11 cellular contexts compared by ENCODE assay signal in the genomic region with DNA sequence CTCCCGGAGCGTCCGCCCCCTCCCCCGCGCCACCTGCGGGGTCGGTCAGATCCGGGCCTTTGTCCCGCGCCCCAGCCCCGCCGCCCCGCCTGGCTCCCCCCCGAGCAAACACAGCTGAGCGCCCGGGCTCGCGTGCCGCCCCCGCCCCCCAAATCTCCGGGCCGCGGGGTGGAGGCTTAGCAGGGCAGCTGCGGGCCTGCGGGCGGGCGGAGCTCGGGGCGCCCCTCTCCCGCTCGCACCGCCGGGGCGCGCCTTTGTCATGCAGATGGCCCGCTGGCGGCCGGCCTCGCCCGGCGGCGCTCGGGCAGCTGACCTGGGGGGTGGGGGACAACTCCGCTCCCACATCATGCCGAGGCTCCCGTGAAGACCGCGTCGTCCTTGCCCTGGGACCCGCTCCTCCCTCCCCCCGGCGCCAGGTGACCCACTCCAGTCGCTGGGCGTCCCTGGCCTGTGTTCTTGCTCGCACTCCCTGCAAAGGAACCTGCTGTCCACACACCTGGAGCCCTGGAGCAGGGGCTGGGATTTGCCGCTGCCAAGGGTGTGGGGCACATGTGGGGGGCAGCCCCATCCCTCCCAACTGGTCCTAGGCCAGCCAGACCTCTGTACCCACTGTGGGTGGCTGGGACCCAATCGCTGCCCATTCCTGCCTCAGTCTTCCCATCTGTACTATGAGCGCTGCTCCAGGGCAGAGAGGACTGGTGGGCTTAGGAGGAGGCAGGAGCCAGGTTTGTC. TPM values are rescaled to one million over a fixed set of nuclear protein-coding genes. Genes with fewer than 3 reads are reported as not detected.
A peak's percentile ranks its signal among the peaks of the same experiment; 100 is the strongest.
DNase-seq lines count a peak whose midpoint lies in the region; ATAC-seq and TF ChIP-seq lines count a peak whose summit lies in the region.
"Had no signal": no experiment of that assay in that cellular context is flagged by ENCODE, and none has a peak within 500 bp of the region (broad histone marks: within the 10 kb centered on the region; RNA-seq: fewer than 3 reads in every experiment).

No MANE protein-coding gene starts in this region.

- intact Hi-C loops in natural killer cell (cut with micrococcal nuclease): no loop called here
- intact Hi-C loops in lower leg skin (cut with DNase I; ENCODE audit: low total_unique reads): no loop called here

- no peaks in the 10 kb centered on the region for H3F3A ChIP-seq in neural cell (ENCODE audit: insufficient read depth, low read length, poor library complexity, severe bottlenecking)

- no peaks in the 10 kb centered on the region for H3K36me3 Mint-ChIP-seq in natural killer cell

- ATAC-seq in HG02588 (IDR thresholded peaks at IDR 0.05; ENCODE audit: unreplicated experiment): no peak
- ATAC-seq in natural killer cell: no peak

- H3K4me1 ChIP-seq in BE2C (peaks cover 58% of the 10 kb centered on the region), HUES48 (ENCODE audit: control insufficient read depth, insufficient read depth, low read length) (peaks cover 40% of the 10 kb centered on the region)

- WGBS in lower leg skin, 2 donors: 15 to 70% methylated on average over 3 to 15 of the region's 58 CpGs

- H3K4me3 ChIP-seq in BE2C (ENCODE audit: low read depth, low read length) (peak overlapping the region; percentile 49), HUES48 (ENCODE audit: low read depth, low read length) (peak overlapping the region; percentile 65), coronary artery (peak overlapping the region; percentile 63), neural cell (ENCODE audit: low read length) (peak overlapping the region; percentile 51), lower leg skin (ENCODE audit: low read depth, poor library complexity, severe bottlenecking) (no peak overlapping the region)

- H3K36me3 ChIP-seq in BE2C (no peaks in the 10 kb centered on the region), HUES48 (ENCODE audit: control insufficient read depth, insufficient read depth, low read length) (no peaks in the 10 kb centered on the region), neural cell (ENCODE audit: insufficient read depth, low read length) (no peaks in the 10 kb centered on the region)

- no peak overlapping the region for H2AFZ ChIP-seq in neural cell (ENCODE audit: low read depth, low read length)

- TF ChIP-seq CTCF in BE2C (IDR thresholded peaks at IDR 0.05; ENCODE audit: low read depth, low read length) (no peak), coronary artery (IDR thresholded peaks at IDR 0.05) (no peak), neural cell (IDR thresholded peaks at IDR 0.05; ENCODE audit: poor library complexity, severe bottlenecking) (no peak), natural killer cell (IDR thresholded peaks at IDR 0.05) (no peak), lower leg skin (IDR thresholded peaks at IDR 0.05) (no peak)

- H3K9me3 Mint-ChIP-seq in natural killer cell: no peaks in the 10 kb centered on the region
- H3K9me3 Mint-ChIP-seq: central memory CD8-positive, alpha-beta T cell had no signal

- H3K27me3 Mint-ChIP-seq in natural killer cell (ENCODE audit: low read depth in 2 of 2): peaks cover 34 to 45% of the 10 kb centered on the region in 2 donors

- no peak overlapping the region for H3K4me3 Mint-ChIP-seq in natural killer cell

- no peak overlapping the region for H3K27ac Mint-ChIP-seq in natural killer cell

- H3K4me2 ChIP-seq in neural cell (ENCODE audit: low read length): no peak overlapping the region

- H3K27ac ChIP-seq in HUES48 (ENCODE audit: low read depth, low read length): no peak overlapping the region
- H3K27ac ChIP-seq in coronary artery: no peak overlapping the region
- no peak overlapping the region for H3K27ac ChIP-seq in neural cell (ENCODE audit: low read length)

- no peak for TF ChIP-seq RAD21 in neural cell (conservative IDR thresholded peaks at IDR 0.05)

- no peaks in the 10 kb centered on the region for H4K20me1 ChIP-seq in neural cell (ENCODE audit: insufficient read depth)

- no peaks in the 10 kb centered on the region for H3K27me3 ChIP-seq in BE2C
- H3K27me3 ChIP-seq in HUES48 (ENCODE audit: control insufficient read depth, insufficient read depth, low read length): peaks cover 78% of the 10 kb centered on the region
- peaks cover 15% of the 10 kb centered on the region for H3K27me3 ChIP-seq in neural cell (ENCODE audit: insufficient read depth, low read depth, low read length)

- no peaks in the 10 kb centered on the region for H3K9me2 ChIP-seq in neural cell (ENCODE audit: insufficient read depth, low read length)

- H3K9ac ChIP-seq in HUES48 (ENCODE audit: low read depth, low read length) (peak overlapping the region; percentile 73; the same call in 1 of the 2 replicates), neural cell (ENCODE audit: low read length) (peak overlapping the region; percentile 42)

- no peak for TF ChIP-seq EP300 in neural cell (conservative IDR thresholded peaks at IDR 0.05; ENCODE audit: poor library complexity, severe bottlenecking)

- H3K9me3 ChIP-seq in BE2C (no peaks in the 10 kb centered on the region), HUES48 (ENCODE audit: control insufficient read depth, insufficient read depth, low read length) (no peaks in the 10 kb centered on the region), neural cell (ENCODE audit: low read length) (no peaks in the 10 kb centered on the region)

- H3K4me1 Mint-ChIP-seq in natural killer cell: peaks cover 0 to 9% of the 10 kb centered on the region in 2 donors

- TF ChIP-seq POLR2A in lower leg skin (IDR thresholded peaks at IDR 0.05): no peak

- peak; percentile 64 for DNase-seq in BE2C
- no peak for DNase-seq in coronary artery (ENCODE audit: low spot score)
- DNase-seq in natural killer cell: no peak
- DNase-seq in lower leg skin (ENCODE audit: low spot score in 2 of 2): no peak
- no peak for DNase-seq in T-helper 2 cell
- DNase-seq: activated CD4-positive, CD25-positive, alpha-beta regulatory T cell treated with anti-CD3 and anti-CD28 coated beads, Interleukin-2, amount 50 U/mL, for 72 hours; MV-4-11 had no signal

- no peaks in the 10 kb centered on the region for H3K79me2 ChIP-seq in neural cell (replicated peaks; ENCODE audit: insufficient read depth, low read length)

TF ChIP-seq in neural cell, 6 proteins besides CTCF, POLR2A, EP300 and RAD21:
- TF ChIP-seq MXI1 (conservative IDR thresholded peaks at IDR 0.05; ENCODE audit: poor library complexity, severe bottlenecking): no peak
- TF ChIP-seq TAF1 (IDR thresholded peaks at IDR 0.05; ENCODE audit: low read depth): no peak
- TF ChIP-seq EZH2 (IDR thresholded peaks at IDR 0.05; ENCODE audit: borderline replicate concordance, insufficient read depth, low read length, poor library complexity, severe bottlenecking): no peak
- no peak for TF ChIP-seq POLR2AphosphoS5 (IDR thresholded peaks at IDR 0.05)
- TF ChIP-seq, protein P1, sequence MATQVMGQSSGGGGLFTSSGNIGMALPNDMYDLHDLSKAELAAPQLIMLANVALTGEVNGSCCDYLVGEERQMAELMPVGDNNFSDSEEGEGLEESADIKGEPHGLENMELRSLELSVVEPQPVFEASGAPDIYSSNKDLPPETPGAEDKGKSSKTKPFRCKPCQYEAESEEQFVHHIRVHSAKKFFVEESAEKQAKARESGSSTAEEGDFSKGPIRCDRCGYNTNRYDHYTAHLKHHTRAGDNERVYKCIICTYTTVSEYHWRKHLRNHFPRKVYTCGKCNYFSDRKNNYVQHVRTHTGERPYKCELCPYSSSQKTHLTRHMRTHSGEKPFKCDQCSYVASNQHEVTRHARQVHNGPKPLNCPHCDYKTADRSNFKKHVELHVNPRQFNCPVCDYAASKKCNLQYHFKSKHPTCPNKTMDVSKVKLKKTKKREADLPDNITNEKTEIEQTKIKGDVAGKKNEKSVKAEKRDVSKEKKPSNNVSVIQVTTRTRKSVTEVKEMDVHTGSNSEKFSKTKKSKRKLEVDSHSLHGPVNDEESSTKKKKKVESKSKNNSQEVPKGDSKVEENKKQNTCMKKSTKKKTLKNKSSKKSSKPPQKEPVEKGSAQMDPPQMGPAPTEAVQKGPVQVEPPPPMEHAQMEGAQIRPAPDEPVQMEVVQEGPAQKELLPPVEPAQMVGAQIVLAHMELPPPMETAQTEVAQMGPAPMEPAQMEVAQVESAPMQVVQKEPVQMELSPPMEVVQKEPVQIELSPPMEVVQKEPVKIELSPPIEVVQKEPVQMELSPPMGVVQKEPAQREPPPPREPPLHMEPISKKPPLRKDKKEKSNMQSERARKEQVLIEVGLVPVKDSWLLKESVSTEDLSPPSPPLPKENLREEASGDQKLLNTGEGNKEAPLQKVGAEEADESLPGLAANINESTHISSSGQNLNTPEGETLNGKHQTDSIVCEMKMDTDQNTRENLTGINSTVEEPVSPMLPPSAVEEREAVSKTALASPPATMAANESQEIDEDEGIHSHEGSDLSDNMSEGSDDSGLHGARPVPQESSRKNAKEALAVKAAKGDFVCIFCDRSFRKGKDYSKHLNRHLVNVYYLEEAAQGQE (IDR thresholded peaks at IDR 0.05; ENCODE audit: borderline replicate concordance): no peak
- TF ChIP-seq SMC3 (conservative IDR thresholded peaks at IDR 0.05; ENCODE audit: poor library complexity): no peak
TF ChIP-seq in neural cell: peak in this region for 0.

RNA-seq across cellular contexts. Expression of a gene that starts 33.6 kb away (rescaled TPM):
- 0.12 TPM for polyA plus RNA-seq in BE2C (2012; ENCODE audit: insufficient read depth, insufficient read length, low read depth)
- not detected in 2 replicates for polyA plus RNA-seq in neural cell
- polyA minus RNA-seq in neural cell: not detected in 2 replicates
- total RNA-seq in natural killer cell (not detected), lower leg skin (not detected)

RNA-seq across cellular contexts. Expression of a gene that starts 59.9 kb away (rescaled TPM):
- 791 TPM for polyA plus RNA-seq in BE2C (2012; ENCODE audit: insufficient read depth, insufficient read length, low read depth)
- polyA plus RNA-seq in neural cell: not detected in 2 replicates
- polyA minus RNA-seq in neural cell: not detected in 2 replicates
- total RNA-seq in natural killer cell: 100 to 1,000 TPM in 1 of 3 donors, 1 to 10 TPM in 1, under 1 TPM in 1; 0.92 to 225 (median 8.4) TPM
- total RNA-seq in lower leg skin: 1 to 10 TPM; 2.3 to 9.3 (median 6.6) TPM
